Comparison of ENCODE assay signal across 10 cellular contexts in the genomic region with DNA sequence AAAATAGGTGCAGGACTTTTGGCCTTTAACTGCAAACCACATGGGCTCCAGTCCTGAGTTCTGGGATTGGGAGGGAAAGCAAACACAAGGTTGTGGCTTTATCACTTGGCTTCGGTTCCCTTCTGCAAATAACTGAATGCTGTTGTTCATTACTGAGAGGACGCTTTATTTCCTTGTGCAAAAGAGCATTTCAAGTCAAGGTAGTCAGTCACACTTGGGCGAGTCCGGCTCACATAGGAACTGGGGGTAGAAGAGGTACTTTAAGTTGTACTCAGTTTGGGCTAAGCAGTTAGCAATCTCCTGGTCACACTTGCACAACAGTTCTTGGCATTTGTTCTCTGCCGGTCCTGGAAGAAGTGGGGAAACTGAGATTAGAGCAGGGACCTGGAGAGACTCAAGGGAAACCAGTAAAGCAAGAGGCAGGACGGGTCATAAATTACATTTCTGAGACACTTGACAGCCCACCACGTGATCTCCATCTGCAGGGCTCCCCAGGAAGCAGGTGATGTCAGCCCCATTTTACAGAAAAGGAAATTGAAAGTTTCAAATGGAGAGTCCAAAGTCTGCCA. TPM values are rescaled to one million over a fixed set of nuclear protein-coding genes. Genes with fewer than 3 reads are reported as not detected.
A peak's percentile ranks its signal among the peaks of the same experiment; 100 is the strongest.
DNase-seq lines count a peak whose midpoint lies in the region; ATAC-seq and TF ChIP-seq lines count a peak whose summit lies in the region.
"Had no signal": no experiment of that assay in that cellular context is flagged by ENCODE, and none has a peak within 500 bp of the region (broad histone marks: within the 10 kb centered on the region; RNA-seq: fewer than 3 reads in every experiment).

No MANE protein-coding gene starts in this region.

- no peak overlapping the region for H3K27ac Mint-ChIP-seq in activated CD4-positive, alpha-beta T cell treated with anti-CD3 and anti-CD28 coated beads, Interleukin-2, amount 10 ng/mL, durations not matched to agents 24 days and 14 days
- peak overlapping the region; percentile 3 for H3K27ac Mint-ChIP-seq in activated T-helper 1 cell treated with anti-CD3 and anti-CD28 coated beads, Interleukin-12 subunit alpha, Interleukin-12 subunit beta, Interleukin-2, Interleukin-4 antibody, amounts not matched to agents 30 ng/mL and 10 ng/mL and 1 ng/mL, durations not matched to agents 14 hours and 24 hours and 36 hours

- in situ Hi-C loops in transverse colon (cut with MboI; ENCODE audit: low pct_ligation_motif_present in 1 of 4, low pct_unique_long_range_greater_than_20kb in 1 of 4, low sequenced_read_pairs in 3 of 4): no loop called here

- no peak overlapping the region for H3K4me3 Mint-ChIP-seq in activated CD4-positive, alpha-beta T cell treated with anti-CD3 and anti-CD28 coated beads, Interleukin-2, amount 10 ng/mL, durations not matched to agents 24 days and 14 days
- no peak overlapping the region for H3K4me3 Mint-ChIP-seq in activated T-helper 1 cell treated with anti-CD3 and anti-CD28 coated beads, Interleukin-12 subunit alpha, Interleukin-12 subunit beta, Interleukin-2, Interleukin-4 antibody, amounts not matched to agents 30 ng/mL and 10 ng/mL and 1 ng/mL, durations not matched to agents 14 hours and 24 hours and 36 hours
- H3K4me3 Mint-ChIP-seq: neural crest cell had no signal

- TF ChIP-seq CTCF in transverse colon (IDR thresholded peaks at IDR 0.05) (no peak), sigmoid colon (IDR thresholded peaks at IDR 0.05) (no peak)

- H3K4me1 Mint-ChIP-seq in activated CD4-positive, alpha-beta T cell treated with anti-CD3 and anti-CD28 coated beads, Interleukin-2, amount 10 ng/mL, durations not matched to agents 24 days and 14 days: peaks cover 7% of the 10 kb centered on the region
- peaks cover 9% of the 10 kb centered on the region for H3K4me1 Mint-ChIP-seq in activated T-helper 1 cell treated with anti-CD3 and anti-CD28 coated beads, Interleukin-12 subunit alpha, Interleukin-12 subunit beta, Interleukin-2, Interleukin-4 antibody, amounts not matched to agents 30 ng/mL and 10 ng/mL and 1 ng/mL, durations not matched to agents 14 hours and 24 hours and 36 hours (ENCODE audit: low read depth)
- H3K4me1 Mint-ChIP-seq: neural crest cell had no signal

- TF ChIP-seq EP300 in transverse colon (IDR thresholded peaks at IDR 0.05; ENCODE audit: low read depth) (no peak), sigmoid colon (IDR thresholded peaks at IDR 0.05) (no peak)

- H3K27me3 Mint-ChIP-seq in activated CD4-positive, alpha-beta T cell treated with anti-CD3 and anti-CD28 coated beads, Interleukin-2, amount 10 ng/mL, durations not matched to agents 24 days and 14 days: no peaks in the 10 kb centered on the region
- H3K27me3 Mint-ChIP-seq in activated T-helper 1 cell treated with anti-CD3 and anti-CD28 coated beads, Interleukin-12 subunit alpha, Interleukin-12 subunit beta, Interleukin-2, Interleukin-4 antibody, amounts not matched to agents 30 ng/mL and 10 ng/mL and 1 ng/mL, durations not matched to agents 14 hours and 24 hours and 36 hours (ENCODE audit: insufficient read depth): no peaks in the 10 kb centered on the region

- peak; percentile 82 for ATAC-seq in HG03135 (IDR thresholded peaks at IDR 0.05; ENCODE audit: unreplicated experiment)

- intact Hi-C loops in activated CD4-positive, alpha-beta T cell treated with anti-CD3 and anti-CD28 coated beads, Interleukin-2, amount 10 ng/mL, durations not matched to agents 24 days and 14 days (cut with micrococcal nuclease): no loop called here
- intact Hi-C loops in activated T-helper 1 cell treated with anti-CD3 and anti-CD28 coated beads, Interleukin-12 subunit alpha, Interleukin-12 subunit beta, Interleukin-2, Interleukin-4 antibody, amounts not matched to agents 30 ng/mL and 10 ng/mL and 1 ng/mL, durations not matched to agents 14 hours and 24 hours and 36 hours (cut with micrococcal nuclease): no loop called here
- intact Hi-C loops in transverse colon (cut with DNase I; ENCODE audit: low total_unique reads): no loop called here
- intact Hi-C loops in sigmoid colon (cut with DNase I): no loop called here

- DNase-seq in activated CD4-positive, alpha-beta T cell treated with anti-CD3 and anti-CD28 coated beads, Interleukin-2, amount 10 ng/mL, durations not matched to agents 24 days and 14 days: peak; percentile 60
- DNase-seq in activated CD4-positive, alpha-beta T cell treated with anti-CD3 and anti-CD28 coated beads, Interleukin-2, amount 50 U/mL, for 1 hour: no peak
- DNase-seq in activated T-helper 1 cell treated with anti-CD3 and anti-CD28 coated beads, Interleukin-12 subunit alpha, Interleukin-12 subunit beta, Interleukin-2, Interleukin-4 antibody, amounts not matched to agents 30 ng/mL and 10 ng/mL and 1 ng/mL, durations not matched to agents 14 hours and 24 hours and 36 hours (ENCODE audit: low spot score): no peak
- DNase-seq in transverse colon: peak; percentile 39
- no peak for DNase-seq in SW 1271 (lab: John Stamatoyannopoulos, UW)
- DNase-seq in sigmoid colon: no peak
- DNase-seq in AML-193 (lab: John Stamatoyannopoulos, UW): no peak
- DNase-seq: NCI-H524 had no signal

- H3K9me3 ChIP-seq in transverse colon (no peaks in the 10 kb centered on the region), sigmoid colon (no peaks in the 10 kb centered on the region)

- peaks cover 23% of the 10 kb centered on the region for H3K36me3 Mint-ChIP-seq in activated CD4-positive, alpha-beta T cell treated with anti-CD3 and anti-CD28 coated beads, Interleukin-2, amount 10 ng/mL, durations not matched to agents 24 days and 14 days (ENCODE audit: low read depth)
- H3K36me3 Mint-ChIP-seq in activated T-helper 1 cell treated with anti-CD3 and anti-CD28 coated beads, Interleukin-12 subunit alpha, Interleukin-12 subunit beta, Interleukin-2, Interleukin-4 antibody, amounts not matched to agents 30 ng/mL and 10 ng/mL and 1 ng/mL, durations not matched to agents 14 hours and 24 hours and 36 hours (ENCODE audit: low read depth): peaks cover 19% of the 10 kb centered on the region

- H3K36me3 ChIP-seq in transverse colon: no peaks in the 10 kb centered on the region
- peaks cover 0 to 19% (median 10%) of the 10 kb centered on the region in 4 donors for H3K36me3 ChIP-seq in sigmoid colon

- peaks cover 4 to 49% (median 34%) of the 10 kb centered on the region in 4 donors for H3K4me1 ChIP-seq in transverse colon
- no peaks in the 10 kb centered on the region for H3K4me1 ChIP-seq in sigmoid colon

- H3K9me3 Mint-ChIP-seq in activated CD4-positive, alpha-beta T cell treated with anti-CD3 and anti-CD28 coated beads, Interleukin-2, amount 10 ng/mL, durations not matched to agents 24 days and 14 days: peaks cover 7% of the 10 kb centered on the region
- peaks cover 5% of the 10 kb centered on the region for H3K9me3 Mint-ChIP-seq in activated T-helper 1 cell treated with anti-CD3 and anti-CD28 coated beads, Interleukin-12 subunit alpha, Interleukin-12 subunit beta, Interleukin-2, Interleukin-4 antibody, amounts not matched to agents 30 ng/mL and 10 ng/mL and 1 ng/mL, durations not matched to agents 14 hours and 24 hours and 36 hours

- no peak overlapping the region for H3K4me3 ChIP-seq in transverse colon
- H3K4me3 ChIP-seq in sigmoid colon: no peak overlapping the region

- WGBS in transverse colon (ENCODE audit: low coverage in 1 of 2), 2 donors: 33 to 40% methylated on average over 1 to 7 of the region's 7 CpGs
- WGBS in sigmoid colon, 2 donors: 13 to 48% methylated on average over 7 of the region's 7 CpGs

- TF ChIP-seq POLR2A in transverse colon (IDR thresholded peaks at IDR 0.05) (no peak), sigmoid colon (IDR thresholded peaks at IDR 0.05) (no peak)

- H3K27me3 ChIP-seq in transverse colon: no peaks in the 10 kb centered on the region
- no peaks in the 10 kb centered on the region for H3K27me3 ChIP-seq in sigmoid colon

- H3K27ac ChIP-seq in transverse colon: peak overlapping the region; percentile 63 to 85 (median 76)
- H3K27ac ChIP-seq in sigmoid colon: no peak overlapping the region

RNA-seq across cellular contexts. Expression of a gene that starts 21.6 kb away (rescaled TPM):
- total RNA-seq in activated CD4-positive, alpha-beta T cell treated with anti-CD3 and anti-CD28 coated beads, Interleukin-2, amount 10 ng/mL, durations not matched to agents 24 days and 14 days: not detected in 2 replicates
- not detected in 2 replicates for total RNA-seq in activated T-helper 1 cell treated with anti-CD3 and anti-CD28 coated beads, Interleukin-12 subunit alpha, Interleukin-12 subunit beta, Interleukin-2, Interleukin-4 antibody, amounts not matched to agents 30 ng/mL and 10 ng/mL and 1 ng/mL, durations not matched to agents 14 hours and 24 hours and 36 hours
- 10 to 100 TPM in 3 of 4 donors, 1 to 10 TPM in 1; 4.0 to 43.8 (median 24.0) TPM for total RNA-seq in transverse colon
- total RNA-seq in sigmoid colon: not detected
- polyA plus RNA-seq in sigmoid colon: 10 to 100 TPM; 22.7 to 29.4 (median 27.5) TPM
- total RNA-seq: neural crest cell had no signal

RNA-seq across cellular contexts. Expression of a gene that starts 30.7 kb away (rescaled TPM):
- 1.4 and 3.3 TPM in 2 replicates for total RNA-seq in activated CD4-positive, alpha-beta T cell treated with anti-CD3 and anti-CD28 coated beads, Interleukin-2, amount 10 ng/mL, durations not matched to agents 24 days and 14 days
- total RNA-seq in activated T-helper 1 cell treated with anti-CD3 and anti-CD28 coated beads, Interleukin-12 subunit alpha, Interleukin-12 subunit beta, Interleukin-2, Interleukin-4 antibody, amounts not matched to agents 30 ng/mL and 10 ng/mL and 1 ng/mL, durations not matched to agents 14 hours and 24 hours and 36 hours: 2.1 and 2.7 TPM in 2 replicates
- total RNA-seq in transverse colon (1 to 10 TPM in 1 of 4 donors, under 1 TPM in 1, not detected in 2; 0.95 to 1.6 TPM), sigmoid colon (1 to 10 TPM in 1 of 4 donors, under 1 TPM in 1, not detected in 2; 0.71 to 2.8 TPM)
- 1 to 10 TPM in 1 of 3 donors, under 1 TPM in 1, not detected in 1; 0.54 to 1.2 TPM for polyA plus RNA-seq in sigmoid colon

RNA-seq across cellular contexts. Expression of a gene that starts 39.7 kb away (rescaled TPM):
- 59.3 and 63.4 TPM in 2 replicates for total RNA-seq in activated CD4-positive, alpha-beta T cell treated with anti-CD3 and anti-CD28 coated beads, Interleukin-2, amount 10 ng/mL, durations not matched to agents 24 days and 14 days
- 59.8 and 64.8 TPM in 2 replicates for total RNA-seq in activated T-helper 1 cell treated with anti-CD3 and anti-CD28 coated beads, Interleukin-12 subunit alpha, Interleukin-12 subunit beta, Interleukin-2, Interleukin-4 antibody, amounts not matched to agents 30 ng/mL and 10 ng/mL and 1 ng/mL, durations not matched to agents 14 hours and 24 hours and 36 hours
- total RNA-seq in transverse colon: 10 to 100 TPM; 42.2 to 72.7 (median 56.2) TPM
- total RNA-seq in sigmoid colon: 10 to 100 TPM; 52.1 to 64.9 (median 61.2) TPM
- 10 to 100 TPM; 38.1 to 52.3 (median 43.3) TPM for polyA plus RNA-seq in sigmoid colon

RNA-seq across cellular contexts. Expression of a gene that starts 42.4 kb away (rescaled TPM):
- 55.6 and 58.6 TPM in 2 replicates for total RNA-seq in activated CD4-positive, alpha-beta T cell treated with anti-CD3 and anti-CD28 coated beads, Interleukin-2, amount 10 ng/mL, durations not matched to agents 24 days and 14 days
- total RNA-seq in activated T-helper 1 cell treated with anti-CD3 and anti-CD28 coated beads, Interleukin-12 subunit alpha, Interleukin-12 subunit beta, Interleukin-2, Interleukin-4 antibody, amounts not matched to agents 30 ng/mL and 10 ng/mL and 1 ng/mL, durations not matched to agents 14 hours and 24 hours and 36 hours: 54.2 and 55.4 TPM in 2 replicates
- 10 to 100 TPM; 26.9 to 57.3 (median 34.1) TPM for total RNA-seq in transverse colon
- total RNA-seq in sigmoid colon: 10 to 100 TPM; 33.6 to 75.3 (median 41.2) TPM
- 10 to 100 TPM; 14.4 to 19.4 (median 16.2) TPM for polyA plus RNA-seq in sigmoid colon

Comparison
In these comparisons a context has a peak if more than half of its experiments do, and no peak if none do; other contexts are left out.
1. DNase-seq: peak in activated CD4-positive, alpha-beta T cell treated with anti-CD3 and anti-CD28 coated beads, Interleukin-2, amount 10 ng/mL, durations not matched to agents 24 days and 14 days (single experiment) and transverse colon (single experiment); none in activated CD4-positive, alpha-beta T cell treated with anti-CD3 and anti-CD28 coated beads, Interleukin-2, amount 50 U/mL, for 1 hour (single experiment), activated T-helper 1 cell treated with anti-CD3 and anti-CD28 coated beads, Interleukin-12 subunit alpha, Interleukin-12 subunit beta, Interleukin-2, Interleukin-4 antibody, amounts not matched to agents 30 ng/mL and 10 ng/mL and 1 ng/mL, durations not matched to agents 14 hours and 24 hours and 36 hours (single experiment), SW 1271 (0 of 2), sigmoid colon (single experiment) and AML-193 (0 of 2).
2. H3K27ac ChIP-seq: peak in transverse colon (4 of 4); none in sigmoid colon (0 of 4).